In the genomic region with DNA sequence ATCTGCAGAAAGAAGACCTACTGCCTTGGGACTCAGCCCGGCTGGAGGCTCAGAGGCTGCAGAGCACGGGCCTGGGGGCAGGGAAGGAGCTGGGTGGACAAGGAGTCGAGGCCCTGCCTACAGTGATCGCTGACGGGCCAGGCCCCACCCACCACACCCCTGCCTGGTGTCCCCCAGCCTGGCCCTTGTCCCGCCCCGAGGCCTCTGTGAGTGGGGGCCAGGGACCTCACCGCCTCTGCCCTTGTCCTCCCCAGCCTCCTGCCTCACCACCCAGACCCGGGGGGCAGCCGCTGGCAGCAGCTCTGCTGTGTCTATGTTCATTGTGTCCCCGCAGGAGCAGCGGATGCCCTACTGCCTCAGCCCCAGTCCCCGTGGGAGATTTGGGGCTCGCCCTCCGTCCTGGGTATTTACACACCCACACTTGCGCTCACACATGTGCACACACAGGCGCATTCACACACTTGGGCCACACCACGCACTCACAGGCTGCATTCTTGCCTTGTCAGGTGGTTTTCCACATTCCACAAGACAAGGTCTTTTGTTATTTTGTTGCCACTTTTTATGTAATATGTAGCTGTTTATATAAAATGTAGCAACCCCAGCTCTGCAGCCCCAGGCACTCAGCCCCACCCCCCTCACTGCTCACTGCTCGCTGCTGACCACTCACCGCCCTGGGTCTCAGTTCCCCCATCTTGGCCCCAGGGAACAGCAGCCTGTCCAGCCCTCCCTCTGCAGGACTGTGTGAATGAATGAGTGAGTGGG, we compare ENCODE assay signal across 29 cellular contexts. TPM values are rescaled to one million over a fixed set of nuclear protein-coding genes. Genes with fewer than 3 reads are reported as not detected.
DNase-seq lines count a peak whose midpoint lies in the region; ATAC-seq, FAIRE-seq and TF ChIP-seq lines count a peak whose summit lies in the region.
"Had no signal": no experiment of that assay in that cellular context is flagged by ENCODE, and none has a peak within 500 bp of the region (broad histone marks: within the 10 kb centered on the region; RNA-seq: fewer than 3 reads in every experiment).

No MANE protein-coding gene starts in this region.

- H3K4me1 ChIP-seq in K562 (replicated peaks in 1 of 2; ENCODE audit: control insufficient read depth in 2 of 2, insufficient read depth in 2 of 2, low read length in 2 of 2) (peaks cover 0 to 60% of the 10 kb centered on the region in 2 experiments; a peak in 4 of 5 replicates), testis (peaks cover 63% of the 10 kb centered on the region)
- H3K4me1 ChIP-seq: uterus had no signal

- no peaks in the 10 kb centered on the region for H3K27me3 Mint-ChIP-seq in T-helper 1 cell treated with Interleukin-12 subunit alpha and Interleukin-12 subunit beta and Interleukin-4 antibody, amounts not matched to agents 30 μg/mL and 1 μg/mL, for 36 hours (ENCODE audit: low read depth)
- H3K27me3 Mint-ChIP-seq: activated CD4-positive, alpha-beta T cell treated with anti-CD3 and anti-CD28 coated beads, Interleukin-2, amount 10 ng/mL, durations not matched to agents 7 days and 5 days had no signal

- H3K27me3 ChIP-seq in K562 (ENCODE audit: control insufficient read depth in 2 of 2, insufficient read depth in 2 of 2, low read length in 2 of 2) (no peaks in the 10 kb centered on the region), layer of hippocampus (ENCODE audit: control insufficient read depth, insufficient read depth, low read length) (no peaks in the 10 kb centered on the region), testis (no peaks in the 10 kb centered on the region)
- H3K27me3 ChIP-seq: esophagus squamous epithelium, neutrophil, spleen, stomach, uterus had no signal

- no peak for TF ChIP-seq EP300 in K562 (IDR thresholded peaks at IDR 0.05; ENCODE audit: low read length)

- peaks cover 29% of the 10 kb centered on the region; the same call in 1 of the 2 replicates for H4K20me1 ChIP-seq in K562 (replicated peaks; ENCODE audit: control insufficient read depth, insufficient read depth, low read length)

- peak overlapping the region; percentile 52 for H3K27ac Mint-ChIP-seq in T-helper 1 cell treated with Interleukin-12 subunit alpha and Interleukin-12 subunit beta and Interleukin-4 antibody, amounts not matched to agents 30 μg/mL and 1 μg/mL, for 36 hours

- no peak overlapping the region for H3K4me3 Mint-ChIP-seq in T-helper 1 cell treated with Interleukin-12 subunit alpha and Interleukin-12 subunit beta and Interleukin-4 antibody, amounts not matched to agents 30 μg/mL and 1 μg/mL, for 36 hours
- H3K4me3 Mint-ChIP-seq: activated CD4-positive, alpha-beta T cell treated with anti-CD3 and anti-CD28 coated beads, Interleukin-2, amount 10 ng/mL, durations not matched to agents 7 days and 5 days had no signal

- peaks cover 29% of the 10 kb centered on the region for H3K79me2 ChIP-seq in K562 (ENCODE audit: control insufficient read depth, insufficient read depth, low read length)

- ATAC-seq in K562 (no peak), HG03342 (IDR thresholded peaks at IDR 0.05; ENCODE audit: unreplicated experiment) (no peak), GM18909 (IDR thresholded peaks at IDR 0.05; ENCODE audit: poor library complexity, unreplicated experiment) (no peak)

- BruUV-seq in K562 (replicated peaks; lab: Mats Ljungman, UMichigan): no TSS peak

- TF ChIP-seq RAD21 in K562 (CRISPR knock-in tag; conservative IDR thresholded peaks at IDR 0.05 in 1 of 2, IDR thresholded peaks at IDR 0.05 in 1 of 2): no peak

- H3K9ac ChIP-seq in K562 (ENCODE audit: insufficient read depth in 1 of 2, low read depth in 2 of 2, low read length in 2 of 2): peak overlapping the region in 1 of 2 experiments; percentile 74; a peak in 2 of 4 replicates

- no peak overlapping the region for H2AFZ ChIP-seq in K562 (ENCODE audit: low read depth, low read length)
- H2AFZ ChIP-seq: PC-9 had no signal

- peaks cover 20% of the 10 kb centered on the region for H3K36me3 Mint-ChIP-seq in T-helper 1 cell treated with Interleukin-12 subunit alpha and Interleukin-12 subunit beta and Interleukin-4 antibody, amounts not matched to agents 30 μg/mL and 1 μg/mL, for 36 hours (ENCODE audit: low read depth)

- no peak for DNase-seq in T-helper 1 cell
- no peak for DNase-seq in K562 (ENCODE audit: extremely low read depth in 1 of 4, low spot score in 3 of 4)
- DNase-seq in testis: peak; percentile 94
- no peak for DNase-seq in OCI-M2 (lab: John Stamatoyannopoulos, UW; ENCODE audit: unreplicated experiment)
- DNase-seq: activated CD4-positive, alpha-beta T cell treated with anti-CD3 and anti-CD28 coated beads, Interleukin-2, amount 10 ng/mL, durations not matched to agents 7 days and 5 days; activated effector memory CD4-positive, alpha-beta T cell treated with anti-CD3 and anti-CD28 coated beads, Interleukin-2, amount 50 U/mL, for 16 hours; effector CD8-positive, alpha-beta T cell; esophagus squamous epithelium; Karpas-422; NCI-H1930; NCI-H226; PC-9; SHP77 treated with DMSO at 0.1 percent for 48 hours; spleen; stimulated activated CD4-positive, alpha-beta T cell treated with anti-CD3 and anti-CD28 coated beads, Interleukin-4, amount 100 ng/mL, for 24 hours; stomach; uterus had no signal

- peaks cover 59% of the 10 kb centered on the region; the same call in 2 of the 3 replicates for H3K36me3 ChIP-seq in K562 (ENCODE audit: control insufficient read depth, insufficient read depth, low read length)
- no peaks in the 10 kb centered on the region for H3K36me3 ChIP-seq in testis (ENCODE audit: low read depth, missing control alignments)
- H3K36me3 ChIP-seq: uterus had no signal

- CTCF ChIA-PET in K562 (lab: Yijun Ruan, JAX; ENCODE audit: low intra/inter-chr PET ratio): interaction anchor here (0.6 kb wide), 1 partner anchor 31 kb away, joined by 3 read pairs; no protein-coding TSS in a partner anchor

- H3K4me2 ChIP-seq in K562 (ENCODE audit: insufficient read depth, low read length): no peak overlapping the region
- H3K4me2 ChIP-seq: PC-9 had no signal

- H3K4me1 Mint-ChIP-seq in T-helper 1 cell treated with Interleukin-12 subunit alpha and Interleukin-12 subunit beta and Interleukin-4 antibody, amounts not matched to agents 30 μg/mL and 1 μg/mL, for 36 hours (ENCODE audit: low read depth): peaks cover 15% of the 10 kb centered on the region

- POLR2A ChIA-PET in K562 (lab: Yijun Ruan, JAX): no interaction called here

- TF ChIP-seq POLR2A in K562 (conservative IDR thresholded peaks at IDR 0.05) (no peak), testis (IDR thresholded peaks at IDR 0.05) (no peak)

- peaks cover 4% of the 10 kb centered on the region for H3K9me1 ChIP-seq in K562 (ENCODE audit: control insufficient read depth, insufficient read depth, low read length)

- 93% methylated on average over 18 of the region's 20 CpGs for WGBS in K562 (ENCODE audit: insufficient coverage, low coverage, missing lambda C conversion rate)
- WGBS in testis, 2 donors: 52 to 56% methylated on average over 8 to 20 of the region's 20 CpGs

- TF ChIP-seq CTCF in K562 (IDR thresholded peaks at IDR 0.05 in 2 of 3, conservative IDR thresholded peaks at IDR 0.05 in 1 of 3; ENCODE audit: insufficient read depth in 2 of 3, low read depth in 1 of 3, low read length in 3 of 3): no peak
- TF ChIP-seq CTCF in testis (IDR thresholded peaks at IDR 0.05): no peak

- no peak for FAIRE-seq in K562 (lab: Jason Lieb, UNC)
- FAIRE-seq: D721Med, G401.6 had no signal

- in situ Hi-C loops in K562 (cut with MboI): no loop called here

- no peaks in the 10 kb centered on the region for H3K9me3 Mint-ChIP-seq in T-helper 1 cell treated with Interleukin-12 subunit alpha and Interleukin-12 subunit beta and Interleukin-4 antibody, amounts not matched to agents 30 μg/mL and 1 μg/mL, for 36 hours
- H3K9me3 Mint-ChIP-seq: activated CD4-positive, alpha-beta T cell treated with anti-CD3 and anti-CD28 coated beads, Interleukin-2, amount 10 ng/mL, durations not matched to agents 7 days and 5 days had no signal

- H3K27ac ChIP-seq in K562 (ENCODE audit: extremely low read depth, low read depth, low read length): no peak overlapping the region
- H3K27ac ChIP-seq in layer of hippocampus (ENCODE audit: low read depth, low read length): peak overlapping the region; percentile 89
- H3K27ac ChIP-seq in testis: peak overlapping the region; percentile 57 to 89
- H3K27ac ChIP-seq: 22Rv1, esophagus squamous epithelium, neutrophil, PC-9, uterus had no signal

- H3K9me3 ChIP-seq in K562 (replicated peaks; ENCODE audit: control insufficient read depth, insufficient read depth, low read depth, low read length): no peaks in the 10 kb centered on the region
- H3K9me3 ChIP-seq in testis: no peaks in the 10 kb centered on the region
- H3K9me3 ChIP-seq: esophagus squamous epithelium, neutrophil, spleen, stomach, uterus had no signal

- H3K4me3 ChIP-seq in K562 (no peak overlapping the region), testis (no peak overlapping the region)
- H3K4me3 ChIP-seq: esophagus squamous epithelium, PC-9, spleen, stomach, uterus had no signal

- intact Hi-C loops in K562 (cut with micrococcal nuclease) (no loop called here), testis (cut with DNase I; ENCODE audit: low total_unique reads) (no loop called here)

RNA-seq across cellular contexts. Expression of a gene that starts 7.3 kb away (rescaled TPM):
- total RNA-seq in K562 (2011; cell fraction: chromatin; rRNA removed; ENCODE audit: low replicate concordance): 83.4 and 274 TPM in 2 replicates
- 193 and 201 TPM in 2 replicates for total RNA-seq in K562 (2011; cell fraction: nucleolus; rRNA removed)
- 97.9 and 105 TPM in 2 replicates for total RNA-seq in K562 (2011; cell fraction: nucleoplasm; rRNA removed)
- total RNA-seq in K562 (2014; rRNA removed) (86.9 and 98.3 TPM in 2 replicates), K562 (2014; rRNA removed; fragmentation: Illumina TruSeq; extraction: Trizol) (13.8 and 22.2 TPM in 2 replicates), K562 (2015; rRNA removed; fragmentation: Illumina TruSeq; extraction: Trizol) (45.6 and 45.8 TPM in 2 replicates), K562 (2021) (108 and 124 TPM in 2 replicates), testis (100 to 1,000 TPM; 213 to 298 TPM)
- polyA plus RNA-seq in K562 (2011; rRNA removed) (50.0 and 84.1 TPM in 2 replicates), K562 (2014; fragmentation: Illumina TruSeq; extraction: Trizol) (37.6 and 65.2 TPM in 2 replicates), K562 (2014; fragmentation: Nextera tagmentation; extraction: Ambion mirVana) (1 to 10 TPM; 1.1 to 3.9 TPM), K562 (2014; rRNA removed) (83.0 and 83.1 TPM in 2 replicates), testis (ENCODE audit: insufficient read depth, low read depth, low replicate concordance) (132 TPM)
- polyA plus RNA-seq in K562 (2011; cell fraction: cytosol; rRNA removed): 68.5 and 125 TPM in 2 replicates
- 244 and 346 TPM in 2 replicates for polyA plus RNA-seq in K562 (2011; cell fraction: nucleus; rRNA removed)
- polyA plus RNA-seq in K562 (2012): 106 and 149 TPM in 2 replicates
- 29.0 and 37.5 TPM in 2 replicates for polyA minus RNA-seq in K562 (2011; rRNA and poly(A)+ RNA removed)
- 63.7 and 76.3 TPM in 2 replicates for polyA minus RNA-seq in K562 (2011; cell fraction: cytosol; rRNA and poly(A)+ RNA removed)
- 42.3 and 49.5 TPM in 2 replicates for polyA minus RNA-seq in K562 (2011; cell fraction: nucleus; rRNA and poly(A)+ RNA removed)

RNA-seq across cellular contexts. Expression of a gene that starts 21.4 kb away (rescaled TPM):
- 0.18 TPM in 1 of 2 replicates, not detected in the other for total RNA-seq in K562 (2011; cell fraction: chromatin; rRNA removed; ENCODE audit: low replicate concordance)
- not detected in 2 replicates for total RNA-seq in K562 (2011; cell fraction: nucleolus; rRNA removed)
- not detected in 2 replicates for total RNA-seq in K562 (2011; cell fraction: nucleoplasm; rRNA removed)
- not detected in 2 replicates for total RNA-seq in K562 (2014; rRNA removed)
- not detected in 2 replicates for total RNA-seq in K562 (2014; rRNA removed; fragmentation: Illumina TruSeq; extraction: Trizol)
- total RNA-seq in K562 (2015; rRNA removed; fragmentation: Illumina TruSeq; extraction: Trizol): not detected in 2 replicates
- total RNA-seq in K562 (2021): not detected in 2 replicates
- polyA plus RNA-seq in K562 (2011; rRNA removed): not detected in 2 replicates
- polyA plus RNA-seq in K562 (2011; cell fraction: cytosol; rRNA removed): not detected in 2 replicates
- polyA plus RNA-seq in K562 (2011; cell fraction: nucleus; rRNA removed): not detected in 2 replicates
- 0.01 TPM in 1 of 2 replicates, not detected in the other for polyA plus RNA-seq in K562 (2012)
- not detected in 2 replicates for polyA plus RNA-seq in K562 (2014; fragmentation: Illumina TruSeq; extraction: Trizol)
- under 1 TPM in 1 of 2 experiments, not detected in 1; 0.01 TPM for polyA plus RNA-seq in K562 (2014; fragmentation: Nextera tagmentation; extraction: Ambion mirVana)
- not detected in 2 replicates for polyA plus RNA-seq in K562 (2014; rRNA removed)
- polyA minus RNA-seq in K562 (2011; rRNA and poly(A)+ RNA removed): not detected in 2 replicates
- not detected in 2 replicates for polyA minus RNA-seq in K562 (2011; cell fraction: cytosol; rRNA and poly(A)+ RNA removed)
- polyA minus RNA-seq in K562 (2011; cell fraction: nucleus; rRNA and poly(A)+ RNA removed): not detected in 2 replicates
- total RNA-seq in testis: under 1 TPM; 0.55 to 0.68 TPM
- 0.16 TPM for polyA plus RNA-seq in testis (ENCODE audit: insufficient read depth, low read depth, low replicate concordance)
- total RNA-seq: esophagus squamous epithelium, PC-9 had no signal
- polyA plus RNA-seq: liver, stomach had no signal

RNA-seq across cellular contexts. Expression of a gene that starts 32.1 kb away (rescaled TPM):
- 10.0 and 50.7 TPM in 2 replicates for total RNA-seq in K562 (2011; cell fraction: chromatin; rRNA removed; ENCODE audit: low replicate concordance)
- 29.3 and 41.0 TPM in 2 replicates for total RNA-seq in K562 (2011; cell fraction: nucleolus; rRNA removed)
- 13.9 and 21.2 TPM in 2 replicates for total RNA-seq in K562 (2011; cell fraction: nucleoplasm; rRNA removed)
- total RNA-seq in K562 (2014; rRNA removed) (12.6 and 17.3 TPM in 2 replicates), K562 (2014; rRNA removed; fragmentation: Illumina TruSeq; extraction: Trizol) (0.35 and 0.55 TPM in 2 replicates), K562 (2015; rRNA removed; fragmentation: Illumina TruSeq; extraction: Trizol) (2.6 and 2.7 TPM in 2 replicates), K562 (2021) (7.6 and 8.3 TPM in 2 replicates), testis (10 to 100 TPM; 71.7 to 81.6 TPM)
- polyA plus RNA-seq in K562 (2011; rRNA removed) (2.3 and 5.5 TPM in 2 replicates), K562 (2014; fragmentation: Illumina TruSeq; extraction: Trizol) (0.52 and 2.1 TPM in 2 replicates), K562 (2014; fragmentation: Nextera tagmentation; extraction: Ambion mirVana) (under 1 TPM; 0.07 to 0.18 TPM), K562 (2014; rRNA removed) (6.5 and 8.1 TPM in 2 replicates), testis (ENCODE audit: insufficient read depth, low read depth, low replicate concordance) (40.8 TPM)
- polyA plus RNA-seq in K562 (2011; cell fraction: cytosol; rRNA removed): 5.7 and 16.5 TPM in 2 replicates
- 37.7 and 66.6 TPM in 2 replicates for polyA plus RNA-seq in K562 (2011; cell fraction: nucleus; rRNA removed)
- polyA plus RNA-seq in K562 (2012): 6.3 and 16.5 TPM in 2 replicates
- polyA minus RNA-seq in K562 (2011; rRNA and poly(A)+ RNA removed): 0.57 and 0.91 TPM in 2 replicates
- polyA minus RNA-seq in K562 (2011; cell fraction: cytosol; rRNA and poly(A)+ RNA removed): 2.2 and 2.5 TPM in 2 replicates
- polyA minus RNA-seq in K562 (2011; cell fraction: nucleus; rRNA and poly(A)+ RNA removed): 9.4 and 10.2 TPM in 2 replicates

RNA-seq across cellular contexts. Expression of a gene that starts 45.4 kb away (rescaled TPM):
- total RNA-seq in K562 (2011; cell fraction: chromatin; rRNA removed; ENCODE audit: low replicate concordance): not detected in 2 replicates
- total RNA-seq in K562 (2011; cell fraction: nucleolus; rRNA removed): not detected in 2 replicates
- not detected in 2 replicates for total RNA-seq in K562 (2011; cell fraction: nucleoplasm; rRNA removed)
- total RNA-seq in K562 (2014; rRNA removed): 0.12 TPM in 1 of 2 replicates, not detected in the other
- total RNA-seq in K562 (2014; rRNA removed; fragmentation: Illumina TruSeq; extraction: Trizol): not detected in 2 replicates
- not detected in 2 replicates for total RNA-seq in K562 (2015; rRNA removed; fragmentation: Illumina TruSeq; extraction: Trizol)
- total RNA-seq in K562 (2021): not detected in 2 replicates
- polyA plus RNA-seq in K562 (2011; rRNA removed): 0.09 TPM in 1 of 2 replicates, not detected in the other
- not detected in 2 replicates for polyA plus RNA-seq in K562 (2011; cell fraction: cytosol; rRNA removed)
- polyA plus RNA-seq in K562 (2011; cell fraction: nucleus; rRNA removed): 0.40 TPM in 1 of 2 replicates, not detected in the other
- polyA plus RNA-seq in K562 (2012): not detected in 2 replicates
- polyA plus RNA-seq in K562 (2014; fragmentation: Illumina TruSeq; extraction: Trizol): not detected in 2 replicates
- not detected for polyA plus RNA-seq in K562 (2014; fragmentation: Nextera tagmentation; extraction: Ambion mirVana)
- 0.08 TPM in 1 of 2 replicates, not detected in the other for polyA plus RNA-seq in K562 (2014; rRNA removed)
- not detected in 2 replicates for polyA minus RNA-seq in K562 (2011; rRNA and poly(A)+ RNA removed)
- not detected in 2 replicates for polyA minus RNA-seq in K562 (2011; cell fraction: cytosol; rRNA and poly(A)+ RNA removed)
- polyA minus RNA-seq in K562 (2011; cell fraction: nucleus; rRNA and poly(A)+ RNA removed): not detected in 2 replicates
- total RNA-seq in testis: under 1 TPM; 0.71 to 0.87 TPM
- polyA plus RNA-seq in testis (ENCODE audit: insufficient read depth, low read depth, low replicate concordance): 0.24 TPM
- total RNA-seq: activated CD4-positive, alpha-beta T cell treated with anti-CD3 and anti-CD28 coated beads, Interleukin-2, amount 10 ng/mL, durations not matched to agents 7 days and 5 days; esophagus squamous epithelium; mononuclear cell; PC-9; spleen; stomach; T-helper 1 cell treated with Interleukin-12 subunit alpha and Interleukin-12 subunit beta and Interleukin-4 antibody, amounts not matched to agents 30 ng/mL and 1 ng/mL, for 36 hours; uterus had no signal
- polyA plus RNA-seq: adipose tissue, spleen, stomach had no signal

RNA-seq across cellular contexts. Expression of a gene that starts 46.3 kb away (rescaled TPM):
- 0.09 and 0.42 TPM in 2 replicates for total RNA-seq in K562 (2011; cell fraction: chromatin; rRNA removed; ENCODE audit: low replicate concordance)
- total RNA-seq in K562 (2011; cell fraction: nucleolus; rRNA removed): 0.13 and 0.17 TPM in 2 replicates
- 0.29 and 0.38 TPM in 2 replicates for total RNA-seq in K562 (2011; cell fraction: nucleoplasm; rRNA removed)
- total RNA-seq in K562 (2014; rRNA removed) (1.5 and 2.1 TPM in 2 replicates), K562 (2014; rRNA removed; fragmentation: Illumina TruSeq; extraction: Trizol) (0.29 and 0.33 TPM in 2 replicates), K562 (2015; rRNA removed; fragmentation: Illumina TruSeq; extraction: Trizol) (2.0 and 2.2 TPM in 2 replicates), K562 (2021) (1.9 and 2.1 TPM in 2 replicates), testis (1 to 10 TPM; 3.0 to 3.9 TPM)
- polyA plus RNA-seq in K562 (2011; rRNA removed) (0.34 and 0.36 TPM in 2 replicates), K562 (2014; fragmentation: Illumina TruSeq; extraction: Trizol) (0.98 and 1.7 TPM in 2 replicates), K562 (2014; fragmentation: Nextera tagmentation; extraction: Ambion mirVana) (not detected), K562 (2014; rRNA removed) (0.82 and 2.0 TPM in 2 replicates), testis (ENCODE audit: insufficient read depth, low read depth, low replicate concordance) (4.9 TPM)
- polyA plus RNA-seq in K562 (2011; cell fraction: cytosol; rRNA removed): 0.40 and 1.3 TPM in 2 replicates
- polyA plus RNA-seq in K562 (2011; cell fraction: nucleus; rRNA removed): 0.45 and 0.75 TPM in 2 replicates
- polyA plus RNA-seq in K562 (2012): 2.1 and 3.8 TPM in 2 replicates
- polyA minus RNA-seq in K562 (2011; rRNA and poly(A)+ RNA removed): 0.11 and 0.36 TPM in 2 replicates
- 0.64 and 1.7 TPM in 2 replicates for polyA minus RNA-seq in K562 (2011; cell fraction: cytosol; rRNA and poly(A)+ RNA removed)
- 0.33 and 0.54 TPM in 2 replicates for polyA minus RNA-seq in K562 (2011; cell fraction: nucleus; rRNA and poly(A)+ RNA removed)
- total RNA-seq: PC-9 had no signal
